In genomic region chr6:2522521-2522920, GRCh38 we compare ENCODE assay signal across 15 cellular contexts.
DNase-seq lines count a peak whose midpoint lies in the region; ATAC-seq and TF ChIP-seq lines count a peak whose summit lies in the region.
"Had no signal": no experiment of that assay in that cellular context is flagged by ENCODE, and none has a peak within 500 bp of the region (broad histone marks: within the 10 kb centered on the region; RNA-seq: fewer than 3 reads in every experiment).

No MANE protein-coding gene starts in this region.

- peak; percentile 75 for DNase-seq in ELR (ENCODE audit: low read depth)
- DNase-seq in NCI-H460 (ENCODE audit: extremely low read depth, low read depth), result peak; percentile 64
- DNase-seq in choroid plexus epithelial cell (ENCODE audit: low read depth), result peak; percentile 78
- DNase-seq in natural killer cell treated with Interleukin-12 subunit alpha and Interleukin-12 subunit beta and Interleukin-15 and Interleukin-18, amount 100 ng/mL, for 72 hours (ENCODE audit: low spot score), result no peak
- no peak for DNase-seq in uterus
- DNase-seq: activated CD8-positive, alpha-beta T cell treated with anti-CD3 and anti-CD28 coated beads for 36 hours; CD4-positive, alpha-beta T cell; NCI-H82; small intestine had no signal

- no peak for TF ChIP-seq POLR2A in uterus (IDR thresholded peaks at IDR 0.05)

- no peaks in the 10 kb centered on the region for H3K9me3 ChIP-seq in uterus
- H3K9me3 ChIP-seq: vagina had no signal

- no peak overlapping the region for H3K4me3 ChIP-seq in choroid plexus epithelial cell (ENCODE audit: low read depth, low read length)
- no peak overlapping the region for H3K4me3 ChIP-seq in uterus
- H3K4me3 ChIP-seq: vagina had no signal

- no peak overlapping the region for H3K27ac Mint-ChIP-seq in natural killer cell treated with Interleukin-12 subunit alpha and Interleukin-12 subunit beta and Interleukin-15 and Interleukin-18, amount 100 ng/mL, for 72 hours
- H3K27ac Mint-ChIP-seq: activated CD8-positive, alpha-beta T cell treated with anti-CD3 and anti-CD28 coated beads for 36 hours; activated naive CD4-positive, alpha-beta T cell treated with anti-CD3 and anti-CD28 coated beads, Interleukin-2, amount 50 U/mL, for 24 hours; CD4-positive, alpha-beta T cell; T-helper 1 cell treated with Interleukin-12 subunit alpha and Interleukin-12 subunit beta and Interleukin-4 antibody, amounts not matched to agents 30 μg/mL and 1 μg/mL, for 36 hours had no signal

- no peaks in the 10 kb centered on the region for H3K36me3 ChIP-seq in uterus
- H3K36me3 ChIP-seq: vagina had no signal

- TF ChIP-seq CTCF in choroid plexus epithelial cell (conservative IDR thresholded peaks at IDR 0.05; ENCODE audit: low read depth, low read length), result no peak
- no peak for TF ChIP-seq CTCF in uterus (IDR thresholded peaks at IDR 0.05)

- H3K27ac ChIP-seq in uterus, result no peak overlapping the region
- H3K27ac ChIP-seq: vagina had no signal

- peaks cover 36% of the 10 kb centered on the region for H3K36me3 Mint-ChIP-seq in natural killer cell treated with Interleukin-12 subunit alpha and Interleukin-12 subunit beta and Interleukin-15 and Interleukin-18, amount 100 ng/mL, for 72 hours

- H3K4me1 ChIP-seq in uterus, result no peaks in the 10 kb centered on the region
- H3K4me1 ChIP-seq: vagina had no signal

- intact Hi-C loops in uterus (cut with DNase I; ENCODE audit: low total_unique reads), result no loop called here

- ATAC-seq in natural killer cell treated with Interleukin-12 subunit alpha and Interleukin-12 subunit beta and Interleukin-15 and Interleukin-18, amount 100 ng/mL, for 72 hours, result no peak
- no peak for ATAC-seq in HG02981 (IDR thresholded peaks at IDR 0.05; ENCODE audit: unreplicated experiment)
- ATAC-seq in HG02852 (IDR thresholded peaks at IDR 0.05; ENCODE audit: unreplicated experiment), result no peak
- no peak for ATAC-seq in SK-N-SH treated with all-trans-retinoic acid at 6 μM for 48 hours
- ATAC-seq: activated CD8-positive, alpha-beta T cell treated with anti-CD3 and anti-CD28 coated beads for 36 hours had no signal

- peaks cover 22 to 46% of the 10 kb centered on the region in 2 donors for H3K27me3 Mint-ChIP-seq in natural killer cell treated with Interleukin-12 subunit alpha and Interleukin-12 subunit beta and Interleukin-15 and Interleukin-18, amount 100 ng/mL, for 72 hours

- peaks cover 19% of the 10 kb centered on the region for H3K9me3 Mint-ChIP-seq in natural killer cell treated with Interleukin-12 subunit alpha and Interleukin-12 subunit beta and Interleukin-15 and Interleukin-18, amount 100 ng/mL, for 72 hours

- H3K4me3 Mint-ChIP-seq in natural killer cell treated with Interleukin-12 subunit alpha and Interleukin-12 subunit beta and Interleukin-15 and Interleukin-18, amount 100 ng/mL, for 72 hours, result peak overlapping the region; percentile 22
- H3K4me3 Mint-ChIP-seq: activated CD8-positive, alpha-beta T cell treated with anti-CD3 and anti-CD28 coated beads for 36 hours; activated naive CD4-positive, alpha-beta T cell treated with anti-CD3 and anti-CD28 coated beads, Interleukin-2, amount 50 U/mL, for 24 hours; CD4-positive, alpha-beta T cell; T-helper 1 cell treated with Interleukin-12 subunit alpha and Interleukin-12 subunit beta and Interleukin-4 antibody, amounts not matched to agents 30 μg/mL and 1 μg/mL, for 36 hours had no signal

- H3K4me1 Mint-ChIP-seq in natural killer cell treated with Interleukin-12 subunit alpha and Interleukin-12 subunit beta and Interleukin-15 and Interleukin-18, amount 100 ng/mL, for 72 hours (ENCODE audit: low read depth in 2 of 2), result peaks cover 14% of the 10 kb centered on the region in 2 donors

- H3K27me3 ChIP-seq in uterus, result no peaks in the 10 kb centered on the region
- H3K27me3 ChIP-seq: vagina had no signal

TF ChIP-seq in SK-N-SH treated with all-trans-retinoic acid at 6 μM for 48 hours, 23 proteins besides CTCF, POLR2A, EP300 and RAD21:
- no peak for TF ChIP-seq GLIS3 (CRISPR knock-in tag; IDR thresholded peaks at IDR 0.05)

Comparison
In these comparisons a context has a peak if more than half of its experiments do, and no peak if none do; other contexts are left out.
1. DNase-seq: peak in ELR (single experiment), NCI-H460 (single experiment) and choroid plexus epithelial cell (single experiment); none in natural killer cell treated with Interleukin-12 subunit alpha and Interleukin-12 subunit beta and Interleukin-15 and Interleukin-18, amount 100 ng/mL, for 72 hours (single experiment) and uterus (0 of 2).